Comparison of ENCODE assay signal across 33 cellular contexts in the genomic region with DNA sequence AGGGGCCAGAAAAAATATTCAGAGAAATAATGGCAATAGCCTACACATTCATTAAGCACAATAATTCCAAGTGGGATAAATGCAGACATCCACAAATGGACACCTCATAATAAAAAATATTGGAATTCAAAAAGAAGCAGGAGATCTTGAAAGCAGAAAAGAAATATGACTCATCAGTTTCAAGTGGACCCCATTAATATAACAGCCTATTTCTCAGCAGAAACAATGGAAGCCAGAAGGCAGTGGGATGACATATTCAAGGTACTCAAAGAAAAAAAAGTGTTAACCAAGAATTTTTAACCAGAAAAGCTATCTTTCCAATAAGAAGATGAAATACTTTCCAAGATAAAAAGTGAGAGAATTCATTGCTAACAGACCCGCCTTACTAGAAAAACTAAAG. TPM values are rescaled to one million over a fixed set of nuclear protein-coding genes. Genes with fewer than 3 reads are reported as not detected.
"Had no signal": no experiment of that assay in that cellular context is flagged by ENCODE, and none has a peak within 500 bp of the region (broad histone marks: within the 10 kb centered on the region; RNA-seq: fewer than 3 reads in every experiment).

No MANE protein-coding gene starts in this region.

- ATAC-seq: activated naive CD4-positive, alpha-beta T cell treated with anti-CD3 and anti-CD28 coated beads, Interleukin-2, amount 50 U/mL, for 72 hours; activated T-cell treated with anti-CD3 and anti-CD28 coated beads, Interleukin-2, amount 50 U/mL, for 72 hours; gastroesophageal sphincter; heart right ventricle had no signal

- H3K27ac ChIP-seq: ascending aorta, breast epithelium, cardiac muscle cell, colonic mucosa, epithelial cell of prostate, esophagus squamous epithelium, gastroesophageal sphincter, heart right ventricle, hepatocyte had no signal

- H3K9me3 ChIP-seq: ascending aorta, breast epithelium, colonic mucosa, esophagus squamous epithelium had no signal

- H3K4me1 ChIP-seq: ascending aorta, breast epithelium, colonic mucosa, esophagus squamous epithelium, gastroesophageal sphincter, heart right ventricle had no signal

- H3K79me2 ChIP-seq: hepatocyte had no signal

- H3K36me3 ChIP-seq: ascending aorta, breast epithelium, cardiac muscle cell, colonic mucosa, esophagus squamous epithelium, gastroesophageal sphincter, heart right ventricle had no signal

- H2AFZ ChIP-seq: hepatocyte had no signal

- H3K27me3 ChIP-seq: ascending aorta, breast epithelium, cardiac muscle cell, colonic mucosa, esophagus squamous epithelium, gastroesophageal sphincter, heart right ventricle, hepatocyte had no signal

- H3K4me3 ChIP-seq: ascending aorta, breast epithelium, cardiac muscle cell, colonic mucosa, esophagus squamous epithelium, gastroesophageal sphincter, heart right ventricle, hepatocyte had no signal

- H3K4me2 ChIP-seq: hepatocyte had no signal

- FAIRE-seq: endometrium, endothelial cell of umbilical vein had no signal

- DNase-seq: activated CD4-positive, alpha-beta memory T cell treated with anti-CD3 and anti-CD28 coated beads, Interleukin-2, amount 10 ng/mL, durations not matched to agents 7 days and 5 days; activated CD4-positive, alpha-beta T cell treated with anti-CD3 and anti-CD28 coated beads for 1 hour; activated CD4-positive, alpha-beta T cell treated with anti-CD3 and anti-CD28 coated beads for 4 hours; activated CD4-positive, alpha-beta T cell treated with anti-CD3 and anti-CD28 coated beads, Interleukin-2, amount 10 ng/mL, durations not matched to agents 7 days and 5 days; activated CD4-positive, alpha-beta T cell treated with anti-CD3 and anti-CD28 coated beads, Interleukin-2, amount 50 U/mL, for 4 hours; activated gamma-delta T cell; activated naive CD4-positive, alpha-beta T cell; activated naive CD4-positive, alpha-beta T cell treated with anti-CD3 and anti-CD28 coated beads, Interleukin-2, amount 10 ng/mL, durations not matched to agents 7 days and 5 days; activated naive CD8-positive, alpha-beta T cell treated with anti-CD3 and anti-CD28 coated beads, Interleukin-2, amount 10 ng/mL, durations not matched to agents 7 days and 5 days; activated T-cell treated with anti-CD3 and anti-CD28 coated beads for 4 hours; activated T-cell treated with anti-CD3 and anti-CD28 coated beads, Interleukin-2, amount 50 U/mL, for 24 hours; activated T-cell treated with anti-CD3 and anti-CD28 coated beads, Interleukin-2, amount 50 U/mL, for 72 hours; central memory CD4-positive, alpha-beta T cell; cerebellar nuclear complex; colonic mucosa; effector CD8-positive, alpha-beta T cell; esophagus squamous epithelium; foreskin melanocyte; heart right ventricle had no signal

RNA-seq across cellular contexts. Expression of a gene that starts 48.4 kb away (rescaled TPM):
- total RNA-seq: activated CD4-positive, alpha-beta memory T cell treated with anti-CD3 and anti-CD28 coated beads, Interleukin-2, amount 10 ng/mL, durations not matched to agents 7 days and 5 days; activated CD4-positive, alpha-beta T cell treated with anti-CD3 and anti-CD28 coated beads, Interleukin-2, amount 10 ng/mL, durations not matched to agents 7 days and 5 days; activated naive CD4-positive, alpha-beta T cell treated with anti-CD3 and anti-CD28 coated beads, Interleukin-2, amount 50 U/mL, for 72 hours; activated naive CD8-positive, alpha-beta T cell treated with anti-CD3 and anti-CD28 coated beads, Interleukin-2, amount 10 ng/mL, durations not matched to agents 7 days and 5 days; activated T-cell treated with anti-CD3 and anti-CD28 coated beads, Interleukin-2, amount 50 U/mL, for 72 hours; ascending aorta; breast epithelium; cardiac muscle cell; colonic mucosa; dermis microvascular lymphatic vessel endothelial cell; endothelial cell of umbilical vein; esophagus squamous epithelium; fibroblast of lung; fibroblast of villous mesenchyme; gastroesophageal sphincter; glomerular endothelial cell; heart right ventricle; hepatocyte had no signal
- polyA plus RNA-seq: cardiac muscle cell, endothelial cell of umbilical vein, esophagus, fibroblast of lung, heart right ventricle, hepatocyte had no signal

RNA-seq across cellular contexts. Expression of a gene that starts 48.7 kb away (rescaled TPM):
- total RNA-seq: activated CD4-positive, alpha-beta memory T cell treated with anti-CD3 and anti-CD28 coated beads, Interleukin-2, amount 10 ng/mL, durations not matched to agents 7 days and 5 days; activated CD4-positive, alpha-beta T cell treated with anti-CD3 and anti-CD28 coated beads, Interleukin-2, amount 10 ng/mL, durations not matched to agents 7 days and 5 days; activated naive CD4-positive, alpha-beta T cell treated with anti-CD3 and anti-CD28 coated beads, Interleukin-2, amount 50 U/mL, for 72 hours; activated naive CD8-positive, alpha-beta T cell treated with anti-CD3 and anti-CD28 coated beads, Interleukin-2, amount 10 ng/mL, durations not matched to agents 7 days and 5 days; activated T-cell treated with anti-CD3 and anti-CD28 coated beads, Interleukin-2, amount 50 U/mL, for 72 hours; ascending aorta; breast epithelium; cardiac muscle cell; dermis microvascular lymphatic vessel endothelial cell; endothelial cell of umbilical vein; esophagus squamous epithelium; fibroblast of lung; fibroblast of villous mesenchyme; gastroesophageal sphincter; glomerular endothelial cell; heart right ventricle had no signal
- polyA plus RNA-seq: cardiac muscle cell, endothelial cell of umbilical vein, esophagus, fibroblast of lung, heart right ventricle had no signal
